ENCODE assay signal across 15 cellular contexts in the genomic region with DNA sequence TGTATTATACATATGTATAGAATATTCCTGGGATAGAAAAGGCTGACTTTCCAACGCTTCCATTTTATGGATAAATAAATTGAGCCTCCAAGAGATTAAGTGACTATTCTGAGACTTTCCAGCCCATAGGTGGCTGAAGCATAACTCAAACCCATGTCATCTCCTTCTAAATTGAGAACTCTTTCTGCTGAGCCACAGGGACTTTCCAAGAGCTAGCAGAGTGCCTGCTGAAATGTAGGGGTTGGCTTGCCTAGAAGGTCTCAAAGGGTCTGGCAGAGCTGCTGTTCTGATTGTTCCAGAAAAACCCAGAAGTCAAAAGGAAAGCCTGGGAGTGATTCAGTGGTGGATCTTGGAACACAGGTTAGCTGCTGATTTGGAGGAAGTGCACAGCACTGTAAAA.
DNase-seq lines count a peak whose midpoint lies in the region; ATAC-seq and TF ChIP-seq lines count a peak whose summit lies in the region.
"Had no signal": no experiment of that assay in that cellular context is flagged by ENCODE, and none has a peak within 500 bp of the region (broad histone marks: within the 10 kb centered on the region; RNA-seq: fewer than 3 reads in every experiment).

No MANE protein-coding gene starts in this region.

- no peaks in the 10 kb centered on the region for H3K27me3 ChIP-seq in stomach
- H3K27me3 ChIP-seq in CD8-positive, alpha-beta T cell (ENCODE audit: insufficient read depth, low read length), result no peaks in the 10 kb centered on the region

- WGBS in stomach, 5 donors, result 82 to 100% (median 93%) methylated on average over 1 of the region's 1 CpG

- CTCF ChIA-PET in CD8-positive, alpha-beta T cell (lab: Charles Lee), result no interaction called here

- DNase-seq in glutamatergic neuron, result no peak
- DNase-seq in stimulated activated naive B cell treated with anti-CD40 and anti-IgM and Interleukin-4, amounts not matched to agents 10 μg/mL and 1 μg/mL and 100 μg/mL, for 72 hours, result no peak
- DNase-seq in stomach, result no peak
- no peak for DNase-seq in CD8-positive, alpha-beta T cell
- DNase-seq: CD4-positive, CD25-positive, alpha-beta regulatory T cell; CD8-positive, alpha-beta memory T cell; DMS 273 treated with DMSO at 0.1 percent for 48 hours; DMS79; EL; GDM1; GOT3; HCEC 1CT had no signal

- no peak overlapping the region for H3K4me3 Mint-ChIP-seq in glutamatergic neuron (ENCODE audit: unreplicated experiment)
- H3K4me3 Mint-ChIP-seq in stimulated activated naive B cell treated with anti-CD40 and anti-IgM and Interleukin-4, amounts not matched to agents 10 μg/mL and 1 μg/mL and 100 μg/mL, for 72 hours, result peak overlapping the region in 1 of 2 donors; percentile 52
- H3K4me3 Mint-ChIP-seq in CD8-positive, alpha-beta T cell, result no peak overlapping the region
- H3K4me3 Mint-ChIP-seq: CD4-positive, CD25-positive, alpha-beta regulatory T cell; CD8-positive, alpha-beta memory T cell had no signal

- peaks cover 16% of the 10 kb centered on the region for H3K9me3 Mint-ChIP-seq in glutamatergic neuron (ENCODE audit: unreplicated experiment)
- peaks cover 5 to 6% of the 10 kb centered on the region in 2 donors for H3K9me3 Mint-ChIP-seq in stimulated activated naive B cell treated with anti-CD40 and anti-IgM and Interleukin-4, amounts not matched to agents 10 μg/mL and 1 μg/mL and 100 μg/mL, for 72 hours
- peaks cover 2% of the 10 kb centered on the region for H3K9me3 Mint-ChIP-seq in CD8-positive, alpha-beta T cell

- no peaks in the 10 kb centered on the region for H3K9me3 ChIP-seq in stomach
- no peaks in the 10 kb centered on the region for H3K9me3 ChIP-seq in CD8-positive, alpha-beta T cell (ENCODE audit: low read length)

- no peak for TF ChIP-seq EP300 in stomach (IDR thresholded peaks at IDR 0.05)

- no peak overlapping the region for H3K4me3 ChIP-seq in stomach
- H3K4me3 ChIP-seq in CD8-positive, alpha-beta T cell (ENCODE audit: low read depth, low read length), result no peak overlapping the region

- peaks cover 12% of the 10 kb centered on the region for H3K36me3 Mint-ChIP-seq in glutamatergic neuron (ENCODE audit: unreplicated experiment)
- H3K36me3 Mint-ChIP-seq in stimulated activated naive B cell treated with anti-CD40 and anti-IgM and Interleukin-4, amounts not matched to agents 10 μg/mL and 1 μg/mL and 100 μg/mL, for 72 hours, result peaks cover 3 to 4% of the 10 kb centered on the region in 2 donors
- no peaks in the 10 kb centered on the region for H3K36me3 Mint-ChIP-seq in CD8-positive, alpha-beta T cell
- H3K36me3 Mint-ChIP-seq: CD4-positive, CD25-positive, alpha-beta regulatory T cell; CD8-positive, alpha-beta memory T cell had no signal

- peak overlapping the region; percentile 45 for H3K27ac Mint-ChIP-seq in glutamatergic neuron (ENCODE audit: unreplicated experiment)
- H3K27ac Mint-ChIP-seq in stimulated activated naive B cell treated with anti-CD40 and anti-IgM and Interleukin-4, amounts not matched to agents 10 μg/mL and 1 μg/mL and 100 μg/mL, for 72 hours, result no peak overlapping the region
- H3K27ac Mint-ChIP-seq in CD8-positive, alpha-beta T cell, result no peak overlapping the region
- H3K27ac Mint-ChIP-seq: CD4-positive, CD25-positive, alpha-beta regulatory T cell; CD8-positive, alpha-beta memory T cell had no signal

- TF ChIP-seq POLR2A in stomach (IDR thresholded peaks at IDR 0.05), result no peak

- ATAC-seq in GM18868 (IDR thresholded peaks at IDR 0.05; ENCODE audit: unreplicated experiment) (peak; percentile 84), GM18519 (IDR thresholded peaks at IDR 0.05; ENCODE audit: low FRiP score, unreplicated experiment) (no peak)
- ATAC-seq in stimulated activated naive B cell treated with anti-CD40 and anti-IgM and Interleukin-4, amounts not matched to agents 10 μg/mL and 1 μg/mL and 100 μg/mL, for 72 hours (replicated peaks), result peak; percentile 60 to 76
- ATAC-seq in CD8-positive, alpha-beta T cell, result no peak

- no peak for TF ChIP-seq CTCF in glutamatergic neuron (IDR thresholded peaks at IDR 0.05; ENCODE audit: partially characterized antibody, unreplicated experiment)
- TF ChIP-seq CTCF in stomach (IDR thresholded peaks at IDR 0.05), result no peak
- no peak for TF ChIP-seq CTCF in CD8-positive, alpha-beta T cell (IDR thresholded peaks at IDR 0.05)

- POLR2A ChIA-PET in CD8-positive, alpha-beta T cell (lab: Charles Lee), result no interaction called here

- H3K4me1 ChIP-seq in stomach, result no peaks in the 10 kb centered on the region
- H3K4me1 ChIP-seq in CD8-positive, alpha-beta T cell (ENCODE audit: insufficient read depth, low read length), result no peaks in the 10 kb centered on the region

- peaks cover 9% of the 10 kb centered on the region for H3K27me3 Mint-ChIP-seq in glutamatergic neuron (ENCODE audit: unreplicated experiment)
- no peaks in the 10 kb centered on the region for H3K27me3 Mint-ChIP-seq in stimulated activated naive B cell treated with anti-CD40 and anti-IgM and Interleukin-4, amounts not matched to agents 10 μg/mL and 1 μg/mL and 100 μg/mL, for 72 hours
- peaks cover 4% of the 10 kb centered on the region for H3K27me3 Mint-ChIP-seq in CD8-positive, alpha-beta T cell (ENCODE audit: low read depth)
- H3K27me3 Mint-ChIP-seq: CD4-positive, CD25-positive, alpha-beta regulatory T cell; CD8-positive, alpha-beta memory T cell had no signal

- H3K27ac ChIP-seq in stomach, result no peak overlapping the region
- no peak overlapping the region for H3K27ac ChIP-seq in CD8-positive, alpha-beta T cell (ENCODE audit: low read depth, low read length)
- H3K27ac ChIP-seq: C4-2B had no signal

- intact Hi-C loops in stomach (cut with DNase I; ENCODE audit: low total_unique reads), result no loop called here
- intact Hi-C loops in CD8-positive, alpha-beta T cell (cut with DNase I, micrococcal nuclease), result no loop called here

- peaks cover 50% of the 10 kb centered on the region for H3K4me1 Mint-ChIP-seq in glutamatergic neuron (ENCODE audit: low read depth, unreplicated experiment)
- H3K4me1 Mint-ChIP-seq in stimulated activated naive B cell treated with anti-CD40 and anti-IgM and Interleukin-4, amounts not matched to agents 10 μg/mL and 1 μg/mL and 100 μg/mL, for 72 hours, result peaks cover 5 to 16% of the 10 kb centered on the region in 2 donors
- H3K4me1 Mint-ChIP-seq in CD8-positive, alpha-beta T cell (ENCODE audit: low read depth), result no peaks in the 10 kb centered on the region
- H3K4me1 Mint-ChIP-seq: CD4-positive, CD25-positive, alpha-beta regulatory T cell; CD8-positive, alpha-beta memory T cell had no signal

- no peaks in the 10 kb centered on the region for H3K36me3 ChIP-seq in stomach
- H3K36me3 ChIP-seq in CD8-positive, alpha-beta T cell (ENCODE audit: insufficient read depth, low read length), result no peaks in the 10 kb centered on the region

Comparison
In these comparisons a context has a peak if more than half of its experiments do, and no peak if none do; other contexts are left out.
1. ATAC-seq: peak in GM18868 (single experiment) and stimulated activated naive B cell treated with anti-CD40 and anti-IgM and Interleukin-4, amounts not matched to agents 10 μg/mL and 1 μg/mL and 100 μg/mL, for 72 hours (2 of 2); none in GM18519 (single experiment) and CD8-positive, alpha-beta T cell (single experiment).